Comparison of ENCODE assay signal across 1 cellular context in the genomic region with DNA sequence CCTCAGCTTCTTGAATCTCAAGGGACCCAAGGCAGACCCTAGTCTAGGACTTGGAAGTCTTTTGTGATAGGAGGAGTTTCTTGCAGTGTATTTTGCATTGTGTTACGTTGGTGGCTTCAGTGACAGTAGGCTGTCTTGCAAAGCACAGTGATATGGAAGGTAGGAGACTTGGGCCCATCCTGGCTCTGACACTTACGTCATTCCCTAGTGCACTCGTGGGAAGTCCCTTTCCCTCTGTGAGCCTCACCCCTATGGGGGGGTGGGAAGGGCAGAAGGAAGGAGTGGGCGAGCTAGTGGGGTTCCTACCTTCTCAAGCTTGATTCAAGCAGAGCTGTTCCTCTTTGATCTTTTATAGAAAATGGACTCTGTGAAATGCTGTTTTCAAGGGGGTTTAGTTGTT.
TF ChIP-seq lines count a peak whose summit lies in the region.

No MANE protein-coding gene starts in this region.

TF ChIP-seq in K562, 482 proteins besides CTCF, POLR2A, EP300 and RAD21:
- peak; percentile 13; the same call in 1 of the 2 replicates for TF ChIP-seq ATF7 (IDR thresholded peaks at IDR 0.05)
- no peak for TF ChIP-seq RBM15 (IDR thresholded peaks at IDR 0.05; ENCODE audit: insufficient read depth, low read length)
- no peak for TF ChIP-seq POLR2AphosphoS5 (IDR thresholded peaks at IDR 0.05; ENCODE audit: control insufficient read depth, insufficient read depth, low read depth, low read length)
- no peak for TF ChIP-seq ZKSCAN3 (CRISPR knock-in tag; IDR thresholded peaks at IDR 0.05)
- TF ChIP-seq ZNF589 (CRISPR knock-in tag; IDR thresholded peaks at IDR 0.05; ENCODE audit: low read depth) = no peak
- TF ChIP-seq CBFA2T2 (conservative IDR thresholded peaks at IDR 0.05) = no peak
